Comparison of ENCODE assay signal across 8 cellular contexts in the genomic region with DNA sequence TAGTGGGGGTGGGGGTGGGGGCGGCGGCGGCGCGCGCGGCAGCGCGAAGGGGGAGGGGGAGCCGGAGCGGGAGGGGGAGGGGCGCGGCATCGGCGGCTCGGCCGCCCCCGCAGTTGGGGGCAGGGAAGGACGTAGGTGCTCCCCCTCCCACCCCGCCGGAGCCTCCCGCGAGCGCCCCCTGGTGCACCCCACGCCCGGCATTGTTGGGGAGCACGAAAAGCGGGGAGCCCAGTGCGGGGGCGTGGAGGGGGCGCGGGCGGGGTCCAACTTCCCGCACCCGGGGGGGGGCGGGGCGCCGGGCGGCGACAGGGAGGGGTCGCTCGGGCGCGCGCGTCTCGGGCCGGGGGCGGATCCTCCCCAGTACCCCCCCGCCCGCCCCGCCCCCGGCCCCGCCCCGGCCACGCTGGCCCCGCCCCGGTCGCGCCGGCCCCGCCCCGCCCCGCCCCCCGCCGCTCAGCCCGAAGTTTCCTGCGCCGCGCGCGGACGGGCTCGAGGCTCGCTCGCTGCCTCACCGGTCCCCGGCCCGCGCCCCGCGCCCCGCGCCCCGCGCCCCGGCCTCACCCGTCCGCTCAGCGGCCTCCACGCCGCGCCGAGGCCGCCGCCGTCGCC. TPM values are rescaled to one million over a fixed set of nuclear protein-coding genes. Genes with fewer than 3 reads are reported as not detected.
DNase-seq lines count a peak whose midpoint lies in the region; ATAC-seq and TF ChIP-seq lines count a peak whose summit lies in the region.

TSS of gene CACNA1H (plus strand) at position 456 of the 609 bp plus-strand sequence. CDS start 632 bp downstream, outside the sequence.

- H3K9ac ChIP-seq in BLaER1 (peak within 1 kb of the TSS; percentile 79), SK-N-MC (ENCODE audit: insufficient read length) (peak within 1 kb of the TSS; percentile 51)

- H3K36me3 ChIP-seq in BLaER1 = no peaks in the 10 kb centered on the region
- no peaks in the 10 kb centered on the region for H3K36me3 ChIP-seq in SK-N-MC (ENCODE audit: insufficient read depth, low read length)

- H3K9me3 Mint-ChIP-seq in activated naive CD8-positive, alpha-beta T cell treated with anti-CD3 and anti-CD28 coated beads, Interleukin-2, amount 10 ng/mL, durations not matched to agents 7 days and 5 days = no peaks in the 10 kb centered on the region

- H3K27ac Mint-ChIP-seq in activated naive CD8-positive, alpha-beta T cell treated with anti-CD3 and anti-CD28 coated beads, Interleukin-2, amount 10 ng/mL, durations not matched to agents 7 days and 5 days = no peak within 1 kb of the TSS

- H3K4me2 ChIP-seq in BLaER1 = peak within 1 kb of the TSS; percentile 99

- peaks cover 77% of the 10 kb centered on the region for H3K4me1 ChIP-seq in BLaER1

- no peak for TF ChIP-seq CTCF in lower leg skin (IDR thresholded peaks at IDR 0.05)

- WGBS in lower leg skin, 2 donors = no CpG with 5 or more reads among the region's 98 CpGs

- no peak for DNase-seq in SK-N-MC (ENCODE audit: low read depth, low spot score)
- DNase-seq in activated naive CD8-positive, alpha-beta T cell treated with anti-CD3 and anti-CD28 coated beads, Interleukin-2, amount 10 ng/mL, durations not matched to agents 7 days and 5 days = peak; percentile 63
- DNase-seq in lower leg skin (ENCODE audit: low spot score in 2 of 2) = no peak
- peak; percentile 18 for DNase-seq in stimulated activated CD8-positive, alpha-beta memory T cell treated with anti-CD3 and anti-CD28 coated beads, Interleukin-15, amount 100 ng/mL, for 24 hours (ENCODE audit: low read depth)
- DNase-seq in inferior parietal cortex (ENCODE audit: extremely low spot score) = no peak

- no peaks in the 10 kb centered on the region for H3K4me1 Mint-ChIP-seq in activated naive CD8-positive, alpha-beta T cell treated with anti-CD3 and anti-CD28 coated beads, Interleukin-2, amount 10 ng/mL, durations not matched to agents 7 days and 5 days

- H3K27me3 Mint-ChIP-seq in activated naive CD8-positive, alpha-beta T cell treated with anti-CD3 and anti-CD28 coated beads, Interleukin-2, amount 10 ng/mL, durations not matched to agents 7 days and 5 days = peaks cover 19% of the 10 kb centered on the region

- H3K4me3 ChIP-seq in BLaER1 (peak within 1 kb of the TSS; percentile 73), SK-N-MC (peak within 1 kb of the TSS; percentile 76), lower leg skin (ENCODE audit: low read depth, poor library complexity, severe bottlenecking) (no peak within 1 kb of the TSS)

- peaks cover 43% of the 10 kb centered on the region for H3K27me3 ChIP-seq in BLaER1

- POLR2A ChIA-PET in activated naive CD8-positive, alpha-beta T cell treated with anti-CD3 and anti-CD28 coated beads, Interleukin-2, amount 10 ng/mL, durations not matched to agents 7 days and 5 days (lab: Charles Lee) = no interaction called here

- H3K4me3 Mint-ChIP-seq in activated naive CD8-positive, alpha-beta T cell treated with anti-CD3 and anti-CD28 coated beads, Interleukin-2, amount 10 ng/mL, durations not matched to agents 7 days and 5 days = no peak within 1 kb of the TSS

- peaks cover 38% of the 10 kb centered on the region for H4K20me1 ChIP-seq in BLaER1

- H3K36me3 Mint-ChIP-seq in activated naive CD8-positive, alpha-beta T cell treated with anti-CD3 and anti-CD28 coated beads, Interleukin-2, amount 10 ng/mL, durations not matched to agents 7 days and 5 days = no peaks in the 10 kb centered on the region

- ATAC-seq in activated naive CD8-positive, alpha-beta T cell treated with anti-CD3 and anti-CD28 coated beads, Interleukin-2, amount 10 ng/mL, durations not matched to agents 7 days and 5 days (ENCODE audit: low read depth) = peak; percentile 53
- ATAC-seq in HG02678 (IDR thresholded peaks at IDR 0.05; ENCODE audit: unreplicated experiment) (no peak), GM21737 (IDR thresholded peaks at IDR 0.05; ENCODE audit: unreplicated experiment) (no peak)

- no peaks in the 10 kb centered on the region for H3K9me3 ChIP-seq in BLaER1
- no peaks in the 10 kb centered on the region for H3K9me3 ChIP-seq in SK-N-MC (ENCODE audit: low read depth, low read length)

- H3K27ac ChIP-seq in BLaER1 = peak within 1 kb of the TSS; percentile 86
- H3K27ac ChIP-seq in SK-N-MC = no peak within 1 kb of the TSS

- TF ChIP-seq POLR2A in lower leg skin (IDR thresholded peaks at IDR 0.05) = no peak

- intact Hi-C loops in lower leg skin (cut with DNase I; ENCODE audit: low total_unique reads) = no loop called here

RNA-seq across cellular contexts. Expression of gene CACNA1H, which starts in this region (rescaled TPM):
- total RNA-seq in activated naive CD8-positive, alpha-beta T cell treated with anti-CD3 and anti-CD28 coated beads, Interleukin-2, amount 10 ng/mL, durations not matched to agents 7 days and 5 days = 1 to 10 TPM; 2.0 to 2.9 TPM
- total RNA-seq in lower leg skin = 100 to 1,000 TPM in 2 of 4 donors, 10 to 100 TPM in 2; 29.3 to 151 (median 72.1) TPM

Comparison
In these comparisons a context has a peak if more than half of its experiments do, and no peak if none do; other contexts are left out.
1. RNA of gene CACNA1H (total RNA-seq): 29.3 to 151 TPM in lower leg skin; 2.0 to 2.9 TPM in activated naive CD8-positive, alpha-beta T cell treated with anti-CD3 and anti-CD28 coated beads, Interleukin-2, amount 10 ng/mL, durations not matched to agents 7 days and 5 days; every median in the first group is over 4 times any median in the second.
2. DNase-seq: peak in activated naive CD8-positive, alpha-beta T cell treated with anti-CD3 and anti-CD28 coated beads, Interleukin-2, amount 10 ng/mL, durations not matched to agents 7 days and 5 days (single experiment) and stimulated activated CD8-positive, alpha-beta memory T cell treated with anti-CD3 and anti-CD28 coated beads, Interleukin-15, amount 100 ng/mL, for 24 hours (single experiment); none in SK-N-MC (single experiment), lower leg skin (0 of 2) and inferior parietal cortex (single experiment).